In the genomic region with DNA sequence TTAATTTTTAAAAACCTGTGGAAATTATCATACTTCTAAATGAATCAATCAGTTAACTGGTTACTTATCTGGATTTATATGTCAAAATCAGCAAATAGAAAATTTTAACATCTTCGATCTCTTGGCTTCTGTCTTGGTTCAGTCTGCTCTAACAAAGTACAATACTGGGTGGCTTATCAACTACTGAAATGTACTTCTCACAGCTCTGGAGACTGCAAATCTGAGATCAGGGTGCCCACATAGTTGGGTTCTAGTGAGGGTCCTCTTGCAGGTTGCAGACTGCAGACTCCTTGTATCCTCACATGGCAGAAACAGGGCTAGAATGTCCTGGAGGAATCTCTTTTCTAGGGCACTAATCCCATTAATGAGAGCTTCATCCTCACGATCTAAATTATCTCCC, we compare ENCODE assay signal across 20 cellular contexts.
"Had no signal": no experiment of that assay in that cellular context is flagged by ENCODE, and none has a peak within 500 bp of the region (broad histone marks: within the 10 kb centered on the region; RNA-seq: fewer than 3 reads in every experiment).

No MANE protein-coding gene starts in this region.

- H3K27me3 Mint-ChIP-seq: memory B cell; stimulated activated naive B cell treated with anti-CD40 and anti-IgM and Interleukin-4, amounts not matched to agents 10 μg/mL and 1 μg/mL and 100 μg/mL, for 72 hours had no signal

- H3K36me3 Mint-ChIP-seq: memory B cell; natural killer cell; stimulated activated naive B cell treated with anti-CD40 and anti-IgM and Interleukin-4, amounts not matched to agents 10 μg/mL and 1 μg/mL and 100 μg/mL, for 72 hours had no signal

- DNase-seq: dorsolateral prefrontal cortex; effector CD8-positive, alpha-beta T cell; foreskin melanocyte; head of caudate nucleus; kidney; left cardiac atrium; left ventricle myocardium inferior; lower lobe of right lung; natural killer cell; posterior cingulate gyrus; spleen; stimulated activated CD4-positive, alpha-beta T cell treated with anti-CD3 and anti-CD28 coated beads, Interleukin-15, amount 100 ng/mL, for 24 hours; stimulated activated CD4-positive, alpha-beta T cell treated with anti-CD3 and anti-CD28 coated beads, Interleukin-1b, Interleukin-23, amount 100 ng/mL, for 48 hours; stimulated activated CD4-positive, alpha-beta T cell treated with anti-CD3 and anti-CD28 coated beads, Interleukin-4, amount 100 ng/mL, for 24 hours; stimulated activated naive B cell treated with anti-CD40 and anti-IgM and Interleukin-4, amounts not matched to agents 10 μg/mL and 1 μg/mL and 100 μg/mL, for 72 hours; trophoblast cell had no signal

- H3K4me3 Mint-ChIP-seq: memory B cell; mesothelial cell of epicardium; natural killer cell; neural crest cell; stimulated activated naive B cell treated with anti-CD40 and anti-IgM and Interleukin-4, amounts not matched to agents 10 μg/mL and 1 μg/mL and 100 μg/mL, for 72 hours had no signal

- H3K27ac Mint-ChIP-seq: memory B cell; mesothelial cell of epicardium; natural killer cell; stimulated activated naive B cell treated with anti-CD40 and anti-IgM and Interleukin-4, amounts not matched to agents 10 μg/mL and 1 μg/mL and 100 μg/mL, for 72 hours had no signal

- H3K9me3 Mint-ChIP-seq: memory B cell; stimulated activated naive B cell treated with anti-CD40 and anti-IgM and Interleukin-4, amounts not matched to agents 10 μg/mL and 1 μg/mL and 100 μg/mL, for 72 hours had no signal

- ATAC-seq: left cardiac atrium; lower lobe of right lung; natural killer cell; sciatic nerve; stimulated activated naive B cell treated with anti-CD40 and anti-IgM and Interleukin-4, amounts not matched to agents 10 μg/mL and 1 μg/mL and 100 μg/mL, for 72 hours had no signal

- H3K4me1 Mint-ChIP-seq: memory B cell; mesothelial cell of epicardium; natural killer cell; neural crest cell; stimulated activated naive B cell treated with anti-CD40 and anti-IgM and Interleukin-4, amounts not matched to agents 10 μg/mL and 1 μg/mL and 100 μg/mL, for 72 hours had no signal
